10 cellular contexts compared by ENCODE assay signal in genomic region chr13:52600666-52601065, GRCh38. TPM values are rescaled to one million over a fixed set of nuclear protein-coding genes. Genes with fewer than 3 reads are reported as not detected.
DNase-seq lines count a peak whose midpoint lies in the region; ATAC-seq and TF ChIP-seq lines count a peak whose summit lies in the region.
"Had no signal": no experiment of that assay in that cellular context is flagged by ENCODE, and none has a peak within 500 bp of the region (broad histone marks: within the 10 kb centered on the region; RNA-seq: fewer than 3 reads in every experiment).

No MANE protein-coding gene starts in this region.

- TF ChIP-seq CTCF in BJ (IDR thresholded peaks at IDR 0.05; ENCODE audit: insufficient read depth, low read depth, low read length) = no peak
- no peak for TF ChIP-seq CTCF in neural progenitor cell (IDR thresholded peaks at IDR 0.05)

- no peaks in the 10 kb centered on the region for H4K20me1 ChIP-seq in neural progenitor cell (ENCODE audit: low read depth)

- CTCF ChIA-PET in BJ (lab: Yijun Ruan, JAX) = interaction anchor here (0.7 to 2.1 kb wide), 2 partner anchors 9 to 466 kb away, joined by 3 to 7 read pairs; no protein-coding TSS in a partner anchor

- no peaks in the 10 kb centered on the region for H3K9me3 Mint-ChIP-seq in IgD-negative memory B cell
- no peaks in the 10 kb centered on the region for H3K9me3 Mint-ChIP-seq in neural progenitor cell

- H3K4me1 Mint-ChIP-seq in IgD-negative memory B cell (peaks cover 2 to 11% (median 9%) of the 10 kb centered on the region in 3 donors), neural progenitor cell (peaks cover 21% of the 10 kb centered on the region)

- no peaks in the 10 kb centered on the region for H3F3A ChIP-seq in neural progenitor cell (ENCODE audit: low read depth)

- H3K4me3 ChIP-seq in BJ (ENCODE audit: low read depth, low read length) (peak overlapping the region; percentile 60), duodenal mucosa (ENCODE audit: low read depth in 1 of 2, low read length in 2 of 2) (peak overlapping the region; percentile 59 to 62), neural progenitor cell (peak overlapping the region; percentile 57)

- H3K4me3 Mint-ChIP-seq in IgD-negative memory B cell (peak overlapping the region; percentile 7 to 68 (median 40)), neural progenitor cell (peak overlapping the region; percentile 79)

- peak overlapping the region; percentile 89 for H3K4me2 ChIP-seq in neural progenitor cell

- H3K4me1 ChIP-seq in duodenal mucosa (ENCODE audit: control insufficient read depth in 1 of 2, insufficient read depth in 2 of 2, low read length in 2 of 2) (no peaks in the 10 kb centered on the region), neural progenitor cell (peaks cover 12% of the 10 kb centered on the region)

- H3K79me2 ChIP-seq in neural progenitor cell (ENCODE audit: low read depth) = no peaks in the 10 kb centered on the region

- H3K9me3 ChIP-seq in duodenal mucosa (ENCODE audit: control insufficient read depth in 1 of 2, low read length in 2 of 2) (no peaks in the 10 kb centered on the region), neural progenitor cell (ENCODE audit: low read depth) (no peaks in the 10 kb centered on the region)

- H3K27ac ChIP-seq in duodenal mucosa (ENCODE audit: low read depth, low read length) (no peak overlapping the region), neural progenitor cell (no peak overlapping the region)
- H3K27ac ChIP-seq: HL-60 had no signal

- H3K27ac Mint-ChIP-seq in IgD-negative memory B cell (no peak overlapping the region), neural progenitor cell (no peak overlapping the region)

- H3K9ac ChIP-seq in duodenal mucosa (ENCODE audit: low read depth in 1 of 2, low read length in 2 of 2) = no peak overlapping the region
- H3K9ac ChIP-seq in neural progenitor cell = no peak overlapping the region

- POLR2A ChIA-PET in BJ (lab: Charles Lee) = interaction anchor here (0.7 kb wide), 1 partner anchor 572 kb away, joined by 13 read pairs; no protein-coding TSS in a partner anchor

- H3K27me3 Mint-ChIP-seq in IgD-negative memory B cell = peaks cover 33% of the 10 kb centered on the region
- no peaks in the 10 kb centered on the region for H3K27me3 Mint-ChIP-seq in neural progenitor cell (ENCODE audit: insufficient read depth, low read depth)

- H2AFZ ChIP-seq in neural progenitor cell (replicated peaks) = peak overlapping the region; percentile 98

- H3K27me3 ChIP-seq in BJ (ENCODE audit: control insufficient read depth, insufficient read depth, low read length) (no peaks in the 10 kb centered on the region), duodenal mucosa (ENCODE audit: control insufficient read depth in 1 of 2, insufficient read depth in 2 of 2, low read length in 2 of 2) (peaks cover 3 to 8% of the 10 kb centered on the region in 2 donors), neural progenitor cell (no peaks in the 10 kb centered on the region)

- no peak for ATAC-seq in HG03039 (IDR thresholded peaks at IDR 0.05; ENCODE audit: unreplicated experiment)

- DNase-seq in BJ (ENCODE audit: low read depth) (no peak), neural progenitor cell (ENCODE audit: low spot score) (no peak), DMS79 treated with DMSO at 0.1 percent for 48 hours (lab: John Stamatoyannopoulos, UW) (no peak), H4 (ENCODE audit: low spot score) (no peak), GOT3 (lab: John Stamatoyannopoulos, UW) (no peak)
- DNase-seq: stimulated activated CD4-positive, alpha-beta T cell treated with anti-CD3 and anti-CD28 coated beads, Interleukin-4, amount 100 ng/mL, for 1 hour had no signal

- H3K36me3 ChIP-seq in BJ (ENCODE audit: control insufficient read depth, insufficient read depth, low read length) (no peaks in the 10 kb centered on the region), duodenal mucosa (ENCODE audit: control insufficient read depth in 1 of 2, insufficient read depth in 2 of 2, low read length in 2 of 2) (no peaks in the 10 kb centered on the region), neural progenitor cell (no peaks in the 10 kb centered on the region)

- H3K36me3 Mint-ChIP-seq in IgD-negative memory B cell = no peaks in the 10 kb centered on the region
- no peaks in the 10 kb centered on the region for H3K36me3 Mint-ChIP-seq in neural progenitor cell

RNA-seq across cellular contexts. Expression of gene HNRNPA1L2, which starts 41.6 kb away (rescaled TPM):
- polyA plus RNA-seq in BJ (2011; rRNA removed) (5.0 and 6.9 TPM in 2 replicates), IgD-negative memory B cell (17.0 TPM)
- 1.5 and 2.1 TPM in 2 replicates for polyA minus RNA-seq in BJ (2011; rRNA and poly(A)+ RNA removed)
- 4.7 and 5.9 TPM in 2 replicates for total RNA-seq in neural progenitor cell (ENCODE audit: low replicate concordance)
- 0.64 and 2.3 TPM in 2 replicates for total RNA-seq in H4 (2014; rRNA removed; shearing (Covaris generic))

RNA-seq across cellular contexts. Expression of gene SUGT1, which starts 52.0 kb away (rescaled TPM):
- polyA plus RNA-seq in BJ (2011; rRNA removed) (28.5 and 49.6 TPM in 2 replicates), IgD-negative memory B cell (47.3 TPM)
- polyA minus RNA-seq in BJ (2011; rRNA and poly(A)+ RNA removed) = 36.5 and 46.7 TPM in 2 replicates
- total RNA-seq in neural progenitor cell (ENCODE audit: low replicate concordance) = 47.5 and 67.0 TPM in 2 replicates
- 23.7 and 24.0 TPM in 2 replicates for total RNA-seq in H4 (2014; rRNA removed; shearing (Covaris generic))
